30 cellular contexts compared by ENCODE assay signal in the genomic region with DNA sequence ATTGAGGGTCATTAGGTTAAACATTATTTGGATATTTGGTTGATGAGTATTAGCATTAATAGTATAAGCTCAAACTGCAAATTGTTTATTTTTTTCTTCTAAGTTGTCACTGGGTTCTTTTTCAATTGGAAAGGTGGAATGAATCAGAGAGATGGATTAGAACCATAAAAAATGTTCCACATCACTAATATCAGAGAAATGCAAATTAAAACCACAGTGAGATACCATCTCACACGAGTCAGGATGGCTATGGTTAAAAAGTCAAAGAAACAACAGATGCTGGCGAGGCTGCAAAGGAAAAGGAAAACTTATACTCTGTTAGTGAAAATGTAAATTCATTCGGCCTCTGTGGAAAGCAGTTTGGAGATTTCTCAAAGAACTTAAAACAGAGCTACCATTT.
DNase-seq lines count a peak whose midpoint lies in the region; ATAC-seq, FAIRE-seq and TF ChIP-seq lines count a peak whose summit lies in the region.
"Had no signal": no experiment of that assay in that cellular context is flagged by ENCODE, and none has a peak within 500 bp of the region (broad histone marks: within the 10 kb centered on the region; RNA-seq: fewer than 3 reads in every experiment).

No MANE protein-coding gene starts in this region.

- TF ChIP-seq CTCF in astrocyte (IDR thresholded peaks at IDR 0.05; ENCODE audit: insufficient read depth, low read depth, low read length) (no peak), nephron progenitor cell (IDR thresholded peaks at IDR 0.05) (no peak)

- H3K27me3 Mint-ChIP-seq in astrocyte (ENCODE audit: low read depth, unreplicated experiment) (no peaks in the 10 kb centered on the region), nephron progenitor cell (ENCODE audit: low read depth, poor library complexity) (peaks cover 2% of the 10 kb centered on the region)
- H3K27me3 Mint-ChIP-seq: progenitor cell of endocrine pancreas had no signal

- peak overlapping the region; percentile 55 for H3K4me2 ChIP-seq in astrocyte (ENCODE audit: low read length)
- H3K4me2 ChIP-seq: KMS-11 had no signal

- H3K9ac ChIP-seq in astrocyte (ENCODE audit: low read length) = no peak overlapping the region
- H3K9ac ChIP-seq: KMS-11 had no signal

- peaks cover 4% of the 10 kb centered on the region for H3K4me1 ChIP-seq in astrocyte (ENCODE audit: insufficient read depth, low read length)
- H3K4me1 ChIP-seq: uterus had no signal

- H3K27me3 ChIP-seq in astrocyte (ENCODE audit: insufficient read depth, low read length) = no peaks in the 10 kb centered on the region
- H3K27me3 ChIP-seq: dorsolateral prefrontal cortex, uterus had no signal

- peak; percentile 81 for DNase-seq in EL
- DNase-seq in astrocyte (ENCODE audit: low read depth) = peak; percentile 79
- DNase-seq in kidney glomerular epithelial cell (lab: John Stamatoyannopoulos, UW) = peak; percentile 28
- DNase-seq in NCI-H1048 (lab: John Stamatoyannopoulos, UW) = no peak
- DNase-seq in nephron progenitor cell = no peak
- DNase-seq in HUDEP-2 (lab: John Stamatoyannopoulos, UW; ENCODE audit: unreplicated experiment in 76 of 76) = no peak
- DNase-seq in SIG-M5 treated with dmso at 0.1 percent for 504 hours (lab: John Stamatoyannopoulos, UW; ENCODE audit: unreplicated experiment) = no peak
- DNase-seq: activated CD4-positive, alpha-beta T cell treated with anti-CD3 and anti-CD28 coated beads for 1 hour; activated naive CD4-positive, alpha-beta T cell treated with Interleukin-2 at 50 U/mL for 16 hours; activated T-cell treated with anti-CD3 and anti-CD28 coated beads, Interleukin-2, amount 50 U/mL, for 24 hours; amygdala; CD4-positive, alpha-beta T cell; dorsolateral prefrontal cortex; foreskin melanocyte; hippocampal formation; NCI-H1092; NCI-H187 treated with DMSO at 0.1 percent for 48 hours; NCI-H345; OCI-M1; small intestine; uterus had no signal

- H3K4me1 Mint-ChIP-seq in astrocyte (ENCODE audit: low read depth, unreplicated experiment) = peaks cover 11% of the 10 kb centered on the region
- H3K4me1 Mint-ChIP-seq in nephron progenitor cell = peaks cover 21% of the 10 kb centered on the region
- H3K4me1 Mint-ChIP-seq: central memory CD8-positive, alpha-beta T cell; stimulated activated memory B cell treated with anti-CD40 and anti-IgM and Interleukin-4, amounts not matched to agents 10 μg/mL and 1 μg/mL and 100 μg/mL, for 72 hours had no signal

- H3K9me3 Mint-ChIP-seq in astrocyte (ENCODE audit: unreplicated experiment) = no peaks in the 10 kb centered on the region
- H3K9me3 Mint-ChIP-seq in nephron progenitor cell = no peaks in the 10 kb centered on the region
- H3K9me3 Mint-ChIP-seq: activated T-cell treated with anti-CD3 and anti-CD28 coated beads, Interleukin-2, amount 50 U/mL, for 24 hours; CD4-positive, alpha-beta T cell; central memory CD8-positive, alpha-beta T cell; stimulated activated memory B cell treated with anti-CD40 and anti-IgM and Interleukin-4, amounts not matched to agents 10 μg/mL and 1 μg/mL and 100 μg/mL, for 72 hours had no signal

- no peaks in the 10 kb centered on the region for H4K20me1 ChIP-seq in astrocyte (ENCODE audit: insufficient read depth, low read length)

- H3K4me3 ChIP-seq in astrocyte (ENCODE audit: insufficient read depth, low read depth, low read length) = no peak overlapping the region
- H3K4me3 ChIP-seq: dorsolateral prefrontal cortex, GM12878, lung, uterus had no signal

- no peak overlapping the region for H3K4me3 Mint-ChIP-seq in astrocyte (ENCODE audit: unreplicated experiment)
- no peak overlapping the region for H3K4me3 Mint-ChIP-seq in nephron progenitor cell
- H3K4me3 Mint-ChIP-seq: activated T-cell treated with anti-CD3 and anti-CD28 coated beads, Interleukin-2, amount 50 U/mL, for 24 hours; CD4-positive, alpha-beta T cell; central memory CD8-positive, alpha-beta T cell; stimulated activated memory B cell treated with anti-CD40 and anti-IgM and Interleukin-4, amounts not matched to agents 10 μg/mL and 1 μg/mL and 100 μg/mL, for 72 hours had no signal

- no peak overlapping the region for H3K27ac ChIP-seq in astrocyte (ENCODE audit: low read depth, low read length)
- H3K27ac ChIP-seq: dorsolateral prefrontal cortex, KMS-11, uterus had no signal

- H3K36me3 Mint-ChIP-seq in astrocyte (ENCODE audit: low read depth, unreplicated experiment) (no peaks in the 10 kb centered on the region), nephron progenitor cell (ENCODE audit: low read depth) (no peaks in the 10 kb centered on the region)
- H3K36me3 Mint-ChIP-seq: stimulated activated memory B cell treated with anti-CD40 and anti-IgM and Interleukin-4, amounts not matched to agents 10 μg/mL and 1 μg/mL and 100 μg/mL, for 72 hours had no signal

- no peak overlapping the region for H2AFZ ChIP-seq in astrocyte (ENCODE audit: low read depth, low read length)

- no peaks in the 10 kb centered on the region for H3K36me3 ChIP-seq in astrocyte (ENCODE audit: insufficient read depth, low read length)
- H3K36me3 ChIP-seq: uterus had no signal

- peak; percentile 50 for ATAC-seq in HG03457 (IDR thresholded peaks at IDR 0.05; ENCODE audit: unreplicated experiment)
- ATAC-seq: GM12878; Right ventricle myocardium inferior; stimulated activated memory B cell treated with anti-CD40 and anti-IgM and Interleukin-4, amounts not matched to agents 10 μg/mL and 1 μg/mL and 100 μg/mL, for 72 hours had no signal

- peak; percentile 9 for FAIRE-seq in astrocyte (lab: Jason Lieb, UNC)
- FAIRE-seq: endothelial cell of umbilical vein, GM12878, small intestine had no signal

- H3K27ac Mint-ChIP-seq in astrocyte (ENCODE audit: unreplicated experiment) (no peak overlapping the region), nephron progenitor cell (no peak overlapping the region)
- H3K27ac Mint-ChIP-seq: activated T-cell treated with anti-CD3 and anti-CD28 coated beads, Interleukin-2, amount 50 U/mL, for 24 hours; CD4-positive, alpha-beta T cell; progenitor cell of endocrine pancreas; stimulated activated memory B cell treated with anti-CD40 and anti-IgM and Interleukin-4, amounts not matched to agents 10 μg/mL and 1 μg/mL and 100 μg/mL, for 72 hours had no signal

- H3K79me2 ChIP-seq in astrocyte (ENCODE audit: insufficient read depth, low read length) = no peaks in the 10 kb centered on the region

- H3K9me3 ChIP-seq in astrocyte (ENCODE audit: insufficient read depth, low read depth, low read length) = no peaks in the 10 kb centered on the region
- H3K9me3 ChIP-seq: uterus had no signal

Comparison
In these comparisons a context has a peak if more than half of its experiments do, and no peak if none do; other contexts are left out.
1. DNase-seq: peak in EL (single experiment), astrocyte (single experiment) and kidney glomerular epithelial cell (single experiment); none in NCI-H1048 (single experiment), nephron progenitor cell (single experiment), HUDEP-2 (0 of 76) and SIG-M5 treated with dmso at 0.1 percent for 504 hours (single experiment).